ENCODE assay signal across 13 cellular contexts in genomic region chr6:106637051-106637717, GRCh38. TPM values are rescaled to one million over a fixed set of nuclear protein-coding genes. Genes with fewer than 3 reads are reported as not detected.
DNase-seq lines count a peak whose midpoint lies in the region; ATAC-seq, FAIRE-seq and TF ChIP-seq lines count a peak whose summit lies in the region.
"Had no signal": no experiment of that assay in that cellular context is flagged by ENCODE, and none has a peak within 500 bp of the region (broad histone marks: within the 10 kb centered on the region; RNA-seq: fewer than 3 reads in every experiment).

No MANE protein-coding gene starts in this region.

- H3F3A ChIP-seq in SK-N-SH (replicated peaks; ENCODE audit: insufficient read depth): no peaks in the 10 kb centered on the region

- no peaks in the 10 kb centered on the region for H3K9me2 ChIP-seq in SK-N-SH

- no peak for FAIRE-seq in HepG2 (lab: Jason Lieb, UNC)

- peaks cover 0 to 5% (median 2%) of the 10 kb centered on the region in 4 donors for H3K36me3 ChIP-seq in right lobe of liver
- H3K36me3 ChIP-seq in HepG2 (replicated peaks in 1 of 2; ENCODE audit: control insufficient read depth in 1 of 2, insufficient read depth in 2 of 2, low read length in 2 of 2): peaks cover 1 to 24% of the 10 kb centered on the region in 2 experiments; a peak in 3 of 5 replicates
- peaks cover 3 to 16% of the 10 kb centered on the region in 2 experiments for H3K36me3 ChIP-seq in SK-N-SH (replicated peaks in 1 of 2; ENCODE audit: control insufficient read depth in 1 of 2, insufficient read depth in 2 of 2, low read length in 1 of 2)

- ATAC-seq in right lobe of liver (peak in 3 of 4 donors; percentile 15 to 52 (median 20)), HepG2 (no peak), HG02759 (IDR thresholded peaks at IDR 0.05; ENCODE audit: unreplicated experiment) (peak; percentile 35)
- ATAC-seq in stimulated activated naive B cell treated with anti-CD40 and anti-IgM and Interleukin-4, amounts not matched to agents 10 μg/mL and 1 μg/mL and 100 μg/mL, for 72 hours (replicated peaks): peak; percentile 64 to 66
- ATAC-seq: activated naive CD4-positive, alpha-beta T cell treated with anti-CD3 and anti-CD28 coated beads, Interleukin-2, amount 50 U/mL, for 72 hours; left colon had no signal

- TF ChIP-seq RAD21 in HepG2 (CRISPR knock-in tag; IDR thresholded peaks at IDR 0.05) (no peak), SK-N-SH (IDR thresholded peaks at IDR 0.05; ENCODE audit: low read length) (no peak)

- CTCF ChIA-PET in HepG2 (lab: Yijun Ruan, JAX; ENCODE audit: low intra/inter-chr PET ratio, low total read pairs): no interaction called here
- CTCF ChIA-PET in SK-N-SH (lab: Yijun Ruan, JAX): interaction anchor here (1.2 to 1.8 kb wide), 2 partner anchors 9 to 342 kb away, joined by 3 to 4 read pairs; no protein-coding TSS in a partner anchor

- intact Hi-C loops in right lobe of liver (cut with DNase I) (no loop called here), HepG2 (cut with micrococcal nuclease; ENCODE audit: unreplicated experiment) (loop anchor here (10.0 kb wide), 1 partner anchor 158 kb away; no protein-coding TSS in a partner anchor)

- TF ChIP-seq CTCF in right lobe of liver (IDR thresholded peaks at IDR 0.05) (no peak), HepG2 (CRISPR knock-in tag; IDR thresholded peaks at IDR 0.05) (no peak), SK-N-SH (IDR thresholded peaks at IDR 0.05) (no peak)

- H3K27me3 ChIP-seq in right lobe of liver: no peaks in the 10 kb centered on the region
- no peaks in the 10 kb centered on the region for H3K27me3 ChIP-seq in HepG2 (ENCODE audit: control insufficient read depth in 1 of 2, insufficient read depth in 2 of 2, low read length in 2 of 2)
- H3K27me3 ChIP-seq in SK-N-SH (ENCODE audit: insufficient read depth): no peaks in the 10 kb centered on the region
- H3K27me3 ChIP-seq: suprapubic skin had no signal

- peaks cover 5% of the 10 kb centered on the region in 2 donors for H3K9me3 Mint-ChIP-seq in stimulated activated naive B cell treated with anti-CD40 and anti-IgM and Interleukin-4, amounts not matched to agents 10 μg/mL and 1 μg/mL and 100 μg/mL, for 72 hours
- H3K9me3 Mint-ChIP-seq: activated naive CD4-positive, alpha-beta T cell treated with anti-CD3 and anti-CD28 coated beads, Interleukin-2, amount 50 U/mL, for 72 hours had no signal

- peak overlapping the region; percentile 81 for H3K27ac Mint-ChIP-seq in stimulated activated naive B cell treated with anti-CD40 and anti-IgM and Interleukin-4, amounts not matched to agents 10 μg/mL and 1 μg/mL and 100 μg/mL, for 72 hours
- H3K27ac Mint-ChIP-seq: activated naive CD4-positive, alpha-beta T cell treated with anti-CD3 and anti-CD28 coated beads, Interleukin-2, amount 50 U/mL, for 72 hours had no signal

- 57% methylated on average over 7 of the region's 7 CpGs for WGBS in right lobe of liver (ENCODE audit: insufficient coverage, low coverage, low lambda C conversion rate, missing lambda C conversion rate)
- WGBS in HepG2 (ENCODE audit: low lambda C conversion rate): 93% methylated on average over 7 of the region's 7 CpGs
- 88% methylated on average over 7 of the region's 7 CpGs for WGBS in SK-N-SH (ENCODE audit: low lambda C conversion rate)

- DNase-seq in right lobe of liver (no peak), HepG2 (ENCODE audit: low spot score) (no peak), NAMALWA (ENCODE audit: low spot score) (peak; percentile 52), SK-N-SH (no peak), dedifferentiated amniotic fluid mesenchymal stem cell (ENCODE audit: extremely low spot score) (no peak), DMS79 (lab: John Stamatoyannopoulos, UW) (no peak)
- DNase-seq in stimulated activated naive B cell treated with anti-CD40 and anti-IgM and Interleukin-4, amounts not matched to agents 10 μg/mL and 1 μg/mL and 100 μg/mL, for 72 hours: no peak
- DNase-seq: GM23248, left colon, NCI-H1436 had no signal

- peak overlapping the region; percentile 77 to 80 for H3K4me3 Mint-ChIP-seq in stimulated activated naive B cell treated with anti-CD40 and anti-IgM and Interleukin-4, amounts not matched to agents 10 μg/mL and 1 μg/mL and 100 μg/mL, for 72 hours

- H3K27ac ChIP-seq in right lobe of liver (no peak overlapping the region), HepG2 (ENCODE audit: extremely low read length, insufficient read depth, low read length) (no peak overlapping the region), SK-N-SH (ENCODE audit: low read depth in 2 of 2, low read length in 1 of 2) (no peak overlapping the region)
- H3K27ac ChIP-seq: GM23248, suprapubic skin had no signal

- H3K4me1 ChIP-seq in right lobe of liver: no peaks in the 10 kb centered on the region
- H3K4me1 ChIP-seq in HepG2 (ENCODE audit: insufficient read depth, low read length): peaks cover 9% of the 10 kb centered on the region; the same call in 1 of the 2 replicates
- peaks cover 0 to 2% of the 10 kb centered on the region in 2 experiments; a peak in 1 of 4 replicates for H3K4me1 ChIP-seq in SK-N-SH (ENCODE audit: control insufficient read depth in 1 of 2, insufficient read depth in 2 of 2, low read depth in 1 of 2, low read length in 1 of 2)
- H3K4me1 ChIP-seq: suprapubic skin had no signal

- no peak overlapping the region for H2AFZ ChIP-seq in HepG2 (ENCODE audit: low read length)
- no peak overlapping the region for H2AFZ ChIP-seq in SK-N-SH (ENCODE audit: low read depth)
- H2AFZ ChIP-seq: GM23248 had no signal

- H3K4me3 ChIP-seq in right lobe of liver (no peak overlapping the region), HepG2 (replicated peaks in 1 of 3; ENCODE audit: insufficient read depth in 1 of 3, low read depth in 2 of 3, low read length in 3 of 3) (no peak overlapping the region), SK-N-SH (ENCODE audit: low read depth in 2 of 2, low read length in 1 of 2) (no peak overlapping the region)
- H3K4me3 ChIP-seq: GM23248, suprapubic skin had no signal

- H3K9ac ChIP-seq in HepG2 (ENCODE audit: insufficient read depth, low read depth, low read length) (no peak overlapping the region), SK-N-SH (no peak overlapping the region)
- H3K9ac ChIP-seq: GM23248 had no signal

- no peaks in the 10 kb centered on the region for H3K9me3 ChIP-seq in right lobe of liver
- H3K9me3 ChIP-seq in HepG2 (ENCODE audit: low read length): no peaks in the 10 kb centered on the region
- no peaks in the 10 kb centered on the region for H3K9me3 ChIP-seq in SK-N-SH
- H3K9me3 ChIP-seq: suprapubic skin had no signal

- in situ Hi-C loops in HepG2 (cut with HindIII; ENCODE audit: extremely low pct_ligation_motif_present, low pct_unique_long_range_greater_than_20kb): no loop called here

- no peak for TF ChIP-seq POLR2A in right lobe of liver (IDR thresholded peaks at IDR 0.05)
- TF ChIP-seq POLR2A in HepG2 (IDR thresholded peaks at IDR 0.05; ENCODE audit: insufficient read depth in 1 of 2, low read depth in 2 of 2, low read length in 2 of 2): no peak

- POLR2A ChIA-PET in HepG2 (lab: Yijun Ruan, JAX): no interaction called here
- POLR2A ChIA-PET in SK-N-SH (lab: Yijun Ruan, JAX): no interaction called here

- H4K20me1 ChIP-seq in HepG2 (ENCODE audit: insufficient read depth, low read length) (no peaks in the 10 kb centered on the region), SK-N-SH (ENCODE audit: insufficient read depth) (no peaks in the 10 kb centered on the region)

- no TSS peak for BruUV-seq in HepG2 (replicated peaks; lab: Mats Ljungman, UMichigan)

- H3K4me1 Mint-ChIP-seq in stimulated activated naive B cell treated with anti-CD40 and anti-IgM and Interleukin-4, amounts not matched to agents 10 μg/mL and 1 μg/mL and 100 μg/mL, for 72 hours: peaks cover 43 to 65% of the 10 kb centered on the region in 2 donors

- no peak for TF ChIP-seq EP300 in HepG2 (IDR thresholded peaks at IDR 0.05; ENCODE audit: low read depth in 2 of 2, low read length in 2 of 2)
- no peak for TF ChIP-seq EP300 in HepG2 (CRISPR knock-in tag; IDR thresholded peaks at IDR 0.05; ENCODE audit: borderline replicate concordance)
- no peak for TF ChIP-seq EP300 in SK-N-SH (IDR thresholded peaks at IDR 0.05; ENCODE audit: borderline replicate concordance in 1 of 2, low read depth in 1 of 2, low read length in 1 of 2)

- H3K4me2 ChIP-seq in HepG2 (ENCODE audit: low read depth, low read length) (no peak overlapping the region), SK-N-SH (no peak overlapping the region)

- peaks cover 33 to 44% of the 10 kb centered on the region in 2 donors for H3K36me3 Mint-ChIP-seq in stimulated activated naive B cell treated with anti-CD40 and anti-IgM and Interleukin-4, amounts not matched to agents 10 μg/mL and 1 μg/mL and 100 μg/mL, for 72 hours
- H3K36me3 Mint-ChIP-seq: activated naive CD4-positive, alpha-beta T cell treated with anti-CD3 and anti-CD28 coated beads, Interleukin-2, amount 50 U/mL, for 72 hours had no signal

- no peaks in the 10 kb centered on the region for H3K27me3 Mint-ChIP-seq in stimulated activated naive B cell treated with anti-CD40 and anti-IgM and Interleukin-4, amounts not matched to agents 10 μg/mL and 1 μg/mL and 100 μg/mL, for 72 hours

- H3K79me2 ChIP-seq in HepG2 (ENCODE audit: insufficient read depth, low read length) (peaks cover 53% of the 10 kb centered on the region), SK-N-SH (ENCODE audit: insufficient read depth) (peaks cover 72% of the 10 kb centered on the region)

RNA-seq across cellular contexts. Expression of gene QRSL1, which starts 7.8 kb away (rescaled TPM):
- total RNA-seq in right lobe of liver (1 to 10 TPM; 6.0 to 8.8 (median 7.8) TPM), HepG2 (2016; rRNA removed; fragmentation: Illumina TruSeq; extraction: Trizol) (22.3 and 24.2 TPM in 2 replicates)
- 8.5 and 9.3 TPM in 2 replicates for total RNA-seq in HepG2 (2016; cell fraction: cytosol; rRNA removed; fragmentation: Illumina TruSeq; extraction: Trizol; ENCODE audit: low read depth)
- total RNA-seq in HepG2 (2016; cell fraction: insoluble cytoplasmic fraction; rRNA removed; fragmentation: Illumina TruSeq; extraction: Trizol): 22.7 and 26.6 TPM in 2 replicates
- total RNA-seq in HepG2 (2016; cell fraction: membrane; rRNA removed; fragmentation: Illumina TruSeq; extraction: Trizol): 19.1 and 19.6 TPM in 2 replicates
- total RNA-seq in HepG2 (2016; cell fraction: nucleus; rRNA removed; fragmentation: Illumina TruSeq; extraction: Trizol): 13.8 and 19.9 TPM in 2 replicates
- polyA plus RNA-seq in HepG2 (2011; rRNA removed) (6.4 and 8.2 TPM in 2 replicates), SK-N-SH (2012; rRNA removed) (5.7 and 7.6 TPM in 2 replicates)
- polyA plus RNA-seq in HepG2 (2011; cell fraction: cytosol; rRNA removed): 5.0 and 5.5 TPM in 2 replicates
- polyA plus RNA-seq in HepG2 (2011; cell fraction: nucleus; rRNA removed): 3.4 and 3.8 TPM in 2 replicates
- 7.6 and 8.7 TPM in 2 replicates for polyA plus RNA-seq in HepG2 (2012)
- polyA plus RNA-seq in HepG2 (2016; cell fraction: cytosol; fragmentation: Illumina TruSeq; extraction: Trizol; ENCODE audit: low read depth): 5.1 and 6.2 TPM in 2 replicates
- polyA plus RNA-seq in HepG2 (2016; cell fraction: insoluble cytoplasmic fraction; fragmentation: Illumina TruSeq; extraction: Trizol; ENCODE audit: low read depth): 18.4 and 18.9 TPM in 2 replicates
- 9.0 and 9.9 TPM in 2 replicates for polyA plus RNA-seq in HepG2 (2016; cell fraction: membrane; fragmentation: Illumina TruSeq; extraction: Trizol; ENCODE audit: low read depth)
- 11.0 and 15.2 TPM in 2 replicates for polyA plus RNA-seq in HepG2 (2016; cell fraction: nucleus; fragmentation: Illumina TruSeq; extraction: Trizol; ENCODE audit: insufficient read depth, low read depth)
- 12.6 and 15.4 TPM in 2 replicates for polyA minus RNA-seq in HepG2 (2011; rRNA and poly(A)+ RNA removed; ENCODE audit: low replicate concordance)
- polyA minus RNA-seq in HepG2 (2011; cell fraction: cytosol; rRNA and poly(A)+ RNA removed): 5.0 and 5.5 TPM in 2 replicates
- 18.9 and 19.0 TPM in 2 replicates for polyA minus RNA-seq in HepG2 (2011; cell fraction: nucleus; rRNA and poly(A)+ RNA removed)
- 6.6 and 6.8 TPM in 2 replicates for polyA plus RNA-seq in SK-N-SH (2012; cell fraction: cytosol; rRNA removed)
- polyA plus RNA-seq in SK-N-SH (2012; cell fraction: nucleus; rRNA removed): 4.3 and 8.2 TPM in 2 replicates

RNA-seq across cellular contexts. Expression of gene RTN4IP1, which starts 7.9 kb away (rescaled TPM):
- total RNA-seq in right lobe of liver (1 to 10 TPM; 4.0 to 6.3 (median 4.9) TPM), HepG2 (2016; rRNA removed; fragmentation: Illumina TruSeq; extraction: Trizol) (17.2 and 25.2 TPM in 2 replicates)
- 6.0 and 8.2 TPM in 2 replicates for total RNA-seq in HepG2 (2016; cell fraction: cytosol; rRNA removed; fragmentation: Illumina TruSeq; extraction: Trizol; ENCODE audit: low read depth)
- 18.1 and 25.5 TPM in 2 replicates for total RNA-seq in HepG2 (2016; cell fraction: insoluble cytoplasmic fraction; rRNA removed; fragmentation: Illumina TruSeq; extraction: Trizol)
- total RNA-seq in HepG2 (2016; cell fraction: membrane; rRNA removed; fragmentation: Illumina TruSeq; extraction: Trizol): 10.8 and 11.0 TPM in 2 replicates
- total RNA-seq in HepG2 (2016; cell fraction: nucleus; rRNA removed; fragmentation: Illumina TruSeq; extraction: Trizol): 11.3 and 12.1 TPM in 2 replicates
- polyA plus RNA-seq in HepG2 (2011; rRNA removed) (4.7 and 5.5 TPM in 2 replicates), SK-N-SH (2012; rRNA removed) (4.3 and 4.9 TPM in 2 replicates)
- 4.0 and 5.2 TPM in 2 replicates for polyA plus RNA-seq in HepG2 (2011; cell fraction: cytosol; rRNA removed)
- polyA plus RNA-seq in HepG2 (2011; cell fraction: nucleus; rRNA removed): 1.7 and 2.3 TPM in 2 replicates
- polyA plus RNA-seq in HepG2 (2012): 7.0 and 7.1 TPM in 2 replicates
- polyA plus RNA-seq in HepG2 (2016; cell fraction: cytosol; fragmentation: Illumina TruSeq; extraction: Trizol; ENCODE audit: low read depth): 2.7 and 3.5 TPM in 2 replicates
- polyA plus RNA-seq in HepG2 (2016; cell fraction: insoluble cytoplasmic fraction; fragmentation: Illumina TruSeq; extraction: Trizol; ENCODE audit: low read depth): 19.5 and 22.1 TPM in 2 replicates
- 5.7 and 6.9 TPM in 2 replicates for polyA plus RNA-seq in HepG2 (2016; cell fraction: membrane; fragmentation: Illumina TruSeq; extraction: Trizol; ENCODE audit: low read depth)
- polyA plus RNA-seq in HepG2 (2016; cell fraction: nucleus; fragmentation: Illumina TruSeq; extraction: Trizol; ENCODE audit: insufficient read depth, low read depth): 6.8 and 8.1 TPM in 2 replicates
- polyA minus RNA-seq in HepG2 (2011; rRNA and poly(A)+ RNA removed; ENCODE audit: low replicate concordance): 4.5 and 10.4 TPM in 2 replicates
- 2.9 and 3.2 TPM in 2 replicates for polyA minus RNA-seq in HepG2 (2011; cell fraction: cytosol; rRNA and poly(A)+ RNA removed)
- polyA minus RNA-seq in HepG2 (2011; cell fraction: nucleus; rRNA and poly(A)+ RNA removed): 10.2 and 10.3 TPM in 2 replicates
- polyA plus RNA-seq in SK-N-SH (2012; cell fraction: cytosol; rRNA removed): 5.8 and 6.2 TPM in 2 replicates
- 2.0 and 3.8 TPM in 2 replicates for polyA plus RNA-seq in SK-N-SH (2012; cell fraction: nucleus; rRNA removed)
